ENCODE assay signal across 1 cellular context in the genomic region with DNA sequence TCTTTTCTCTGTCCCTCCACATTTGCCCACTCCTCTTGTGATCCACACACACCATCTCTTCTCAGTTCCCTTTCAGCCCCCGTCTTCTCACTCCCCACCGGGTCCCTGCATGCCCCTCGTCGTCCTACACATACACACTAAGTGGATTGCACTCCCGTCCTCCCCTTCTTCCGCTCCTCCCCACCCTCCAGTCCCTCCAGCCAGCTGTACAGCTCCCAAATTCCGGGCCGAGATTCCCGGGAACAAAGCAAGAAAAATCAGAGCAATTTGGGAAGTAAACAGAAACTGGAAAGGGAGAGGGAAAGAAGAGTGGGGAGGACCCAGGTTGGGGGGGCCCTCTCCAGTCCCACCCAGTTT.
TF ChIP-seq lines count a peak whose summit lies in the region.

No MANE protein-coding gene starts in this region.

TF ChIP-seq in K562, 482 proteins besides CTCF, POLR2A, EP300 and RAD21:
- TF ChIP-seq, protein P1, sequence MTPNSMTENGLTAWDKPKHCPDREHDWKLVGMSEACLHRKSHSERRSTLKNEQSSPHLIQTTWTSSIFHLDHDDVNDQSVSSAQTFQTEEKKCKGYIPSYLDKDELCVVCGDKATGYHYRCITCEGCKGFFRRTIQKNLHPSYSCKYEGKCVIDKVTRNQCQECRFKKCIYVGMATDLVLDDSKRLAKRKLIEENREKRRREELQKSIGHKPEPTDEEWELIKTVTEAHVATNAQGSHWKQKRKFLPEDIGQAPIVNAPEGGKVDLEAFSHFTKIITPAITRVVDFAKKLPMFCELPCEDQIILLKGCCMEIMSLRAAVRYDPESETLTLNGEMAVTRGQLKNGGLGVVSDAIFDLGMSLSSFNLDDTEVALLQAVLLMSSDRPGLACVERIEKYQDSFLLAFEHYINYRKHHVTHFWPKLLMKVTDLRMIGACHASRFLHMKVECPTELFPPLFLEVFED (CRISPR knock-in tag; conservative IDR thresholded peaks at IDR 0.05) = no peak
- TF ChIP-seq PRMT5 (CRISPR knock-in tag; IDR thresholded peaks at IDR 0.05) (no peak), BRF1 (IDR thresholded peaks at IDR 0.05; ENCODE audit: borderline replicate concordance, extremely low read depth, insufficient read length) (no peak), ZNF384 (IDR thresholded peaks at IDR 0.05; ENCODE audit: low read depth, low read length) (no peak), XRCC5 (IDR thresholded peaks at IDR 0.05; ENCODE audit: low read depth, low read length) (no peak), ZNF79 (CRISPR knock-in tag; IDR thresholded peaks at IDR 0.05; ENCODE audit: low read depth) (no peak), SMARCE1 (IDR thresholded peaks at IDR 0.05) (no peak), SREBF1 (IDR thresholded peaks at IDR 0.05; ENCODE audit: borderline replicate concordance, low read depth, low read length) (no peak), MBD2 (IDR thresholded peaks at IDR 0.05; ENCODE audit: borderline replicate concordance, low read depth) (no peak), POLR2AphosphoS2 (IDR thresholded peaks at IDR 0.05; ENCODE audit: low read length) (no peak), MAFK (IDR thresholded peaks at IDR 0.05; ENCODE audit: low read length) (no peak)
- TF ChIP-seq, protein P2, sequence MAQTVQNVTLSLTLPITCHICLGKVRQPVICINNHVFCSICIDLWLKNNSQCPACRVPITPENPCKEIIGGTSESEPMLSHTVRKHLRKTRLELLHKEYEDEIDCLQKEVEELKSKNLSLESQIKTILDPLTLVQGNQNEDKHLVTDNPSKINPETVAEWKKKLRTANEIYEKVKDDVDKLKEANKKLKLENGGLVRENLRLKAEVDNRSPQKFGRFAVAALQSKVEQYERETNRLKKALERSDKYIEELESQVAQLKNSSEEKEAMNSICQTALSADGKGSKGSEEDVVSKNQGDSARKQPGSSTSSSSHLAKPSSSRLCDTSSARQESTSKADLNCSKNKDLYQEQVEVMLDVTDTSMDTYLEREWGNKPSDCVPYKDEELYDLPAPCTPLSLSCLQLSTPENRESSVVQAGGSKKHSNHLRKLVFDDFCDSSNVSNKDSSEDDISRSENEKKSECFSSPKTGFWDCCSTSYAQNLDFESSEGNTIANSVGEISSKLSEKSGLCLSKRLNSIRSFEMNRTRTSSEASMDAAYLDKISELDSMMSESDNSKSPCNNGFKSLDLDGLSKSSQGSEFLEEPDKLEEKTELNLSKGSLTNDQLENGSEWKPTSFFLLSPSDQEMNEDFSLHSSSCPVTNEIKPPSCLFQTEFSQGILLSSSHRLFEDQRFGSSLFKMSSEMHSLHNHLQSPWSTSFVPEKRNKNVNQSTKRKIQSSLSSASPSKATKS (CRISPR knock-in tag; IDR thresholded peaks at IDR 0.05) = no peak
